Comparison of ENCODE assay signal across 8 cellular contexts in the genomic region with DNA sequence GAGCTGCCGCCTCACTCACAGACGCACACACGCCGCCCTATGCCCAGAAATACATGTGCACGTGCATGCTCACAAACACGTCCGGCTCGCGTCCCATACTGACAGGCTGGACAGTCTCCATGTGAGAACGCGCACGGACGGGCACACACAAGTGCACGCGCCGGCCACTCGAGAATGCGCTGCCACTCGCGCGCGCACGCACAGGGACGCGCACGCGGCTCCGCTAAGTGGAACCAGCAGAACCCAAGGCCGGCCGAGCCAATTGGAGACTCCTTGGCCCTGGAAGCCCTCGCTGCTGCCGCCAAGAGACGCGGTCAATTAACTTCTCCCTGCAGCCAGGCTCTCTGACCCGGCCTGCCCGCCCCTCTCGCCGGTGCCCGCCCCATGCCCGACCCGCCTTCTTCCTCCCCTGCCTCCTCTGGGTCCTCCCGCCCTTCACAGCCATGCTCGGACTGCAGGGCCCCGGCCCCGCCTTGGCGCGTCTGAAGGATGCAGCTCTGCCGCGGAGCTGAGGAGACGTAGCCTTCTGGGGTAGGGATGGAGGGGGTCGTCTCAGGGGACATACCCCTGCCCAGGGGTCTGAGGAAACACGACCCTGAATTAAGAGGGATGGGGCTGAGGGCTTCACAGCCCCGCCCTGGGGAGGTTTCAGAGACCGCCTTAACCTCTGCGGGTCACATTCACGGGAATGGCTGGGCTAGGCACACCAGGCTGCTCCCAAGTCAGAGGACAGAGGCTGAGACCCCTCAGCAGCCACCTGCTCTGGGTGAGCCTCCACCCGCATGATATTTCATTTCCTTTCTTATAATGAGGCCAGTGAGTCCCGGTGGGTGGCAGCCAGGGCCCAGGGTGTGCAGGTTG. TPM values are rescaled to one million over a fixed set of nuclear protein-coding genes. Genes with fewer than 3 reads are reported as not detected.
DNase-seq lines count a peak whose midpoint lies in the region; ATAC-seq, FAIRE-seq and TF ChIP-seq lines count a peak whose summit lies in the region.

No MANE protein-coding gene starts in this region.

- no peaks in the 10 kb centered on the region for H3K9me3 Mint-ChIP-seq in activated T-helper 2 cell treated with anti-CD3 and anti-CD28 coated beads, Interferon-gamma antibody, Interleukin-2, Interleukin-4, amounts not matched to agents 10 μg/mL and 5 μg/mL and 100 μg/mL, durations not matched to agents 14 hours and 24 hours and 36 hours
- no peaks in the 10 kb centered on the region for H3K9me3 Mint-ChIP-seq in nephron

- H3K4me1 Mint-ChIP-seq in activated T-helper 2 cell treated with anti-CD3 and anti-CD28 coated beads, Interferon-gamma antibody, Interleukin-2, Interleukin-4, amounts not matched to agents 10 μg/mL and 5 μg/mL and 100 μg/mL, durations not matched to agents 14 hours and 24 hours and 36 hours (ENCODE audit: low read depth): no peaks in the 10 kb centered on the region
- H3K4me1 Mint-ChIP-seq in nephron: peaks cover 34% of the 10 kb centered on the region

- H3K4me3 Mint-ChIP-seq in activated T-helper 2 cell treated with anti-CD3 and anti-CD28 coated beads, Interferon-gamma antibody, Interleukin-2, Interleukin-4, amounts not matched to agents 10 μg/mL and 5 μg/mL and 100 μg/mL, durations not matched to agents 14 hours and 24 hours and 36 hours (ENCODE audit: low read depth): peak overlapping the region; percentile 32
- peak overlapping the region; percentile 46 to 76 (median 75) for H3K4me3 Mint-ChIP-seq in nephron

- H3K27ac Mint-ChIP-seq in activated T-helper 2 cell treated with anti-CD3 and anti-CD28 coated beads, Interferon-gamma antibody, Interleukin-2, Interleukin-4, amounts not matched to agents 10 μg/mL and 5 μg/mL and 100 μg/mL, durations not matched to agents 14 hours and 24 hours and 36 hours: no peak overlapping the region
- peak overlapping the region in 2 of 3 experiments; percentile 58 to 62 for H3K27ac Mint-ChIP-seq in nephron

- FAIRE-seq in HTR-8/SVneo (lab: Jason Lieb, UNC): no peak

- peaks cover 49% of the 10 kb centered on the region for H3K27me3 Mint-ChIP-seq in activated T-helper 2 cell treated with anti-CD3 and anti-CD28 coated beads, Interferon-gamma antibody, Interleukin-2, Interleukin-4, amounts not matched to agents 10 μg/mL and 5 μg/mL and 100 μg/mL, durations not matched to agents 14 hours and 24 hours and 36 hours (ENCODE audit: low read depth)
- peaks cover 8% of the 10 kb centered on the region for H3K27me3 Mint-ChIP-seq in nephron (ENCODE audit: low read depth)

- ATAC-seq in HG02678 (IDR thresholded peaks at IDR 0.05; ENCODE audit: unreplicated experiment): no peak

- intact Hi-C loops in activated T-helper 2 cell treated with anti-CD3 and anti-CD28 coated beads, Interferon-gamma antibody, Interleukin-2, Interleukin-4, amounts not matched to agents 10 μg/mL and 5 μg/mL and 100 μg/mL, durations not matched to agents 14 hours and 24 hours and 36 hours (cut with micrococcal nuclease): no loop called here

- DNase-seq in EH (ENCODE audit: low read depth) (peak; percentile 86), M059J (ENCODE audit: low read depth) (peak; percentile 71), globus pallidus (ENCODE audit: low spot score) (peak; percentile 62), GM10248 (ENCODE audit: extremely low spot score) (no peak), HTR-8/SVneo (ENCODE audit: insufficient read length, low spot score) (no peak)
- DNase-seq in activated T-helper 2 cell treated with anti-CD3 and anti-CD28 coated beads, Interferon-gamma antibody, Interleukin-2, Interleukin-4, amounts not matched to agents 10 μg/mL and 5 μg/mL and 100 μg/mL, durations not matched to agents 14 hours and 24 hours and 36 hours (ENCODE audit: low spot score): no peak

- no peaks in the 10 kb centered on the region for H3K36me3 Mint-ChIP-seq in activated T-helper 2 cell treated with anti-CD3 and anti-CD28 coated beads, Interferon-gamma antibody, Interleukin-2, Interleukin-4, amounts not matched to agents 10 μg/mL and 5 μg/mL and 100 μg/mL, durations not matched to agents 14 hours and 24 hours and 36 hours (ENCODE audit: low read depth)
- peaks cover 14% of the 10 kb centered on the region for H3K36me3 Mint-ChIP-seq in nephron (ENCODE audit: low read depth)

- CTCF ChIA-PET in GM10248 (lab: Yijun Ruan, JAX): interaction anchor here (0.9 to 4.3 kb wide), 4 partner anchors 17 to 178 kb away, joined by 3 to 19 read pairs (median 10); no protein-coding TSS in a partner anchor

- POLR2A ChIA-PET in GM10248 (lab: Yijun Ruan, JAX): no interaction called here

- peak in 1 of 3 experiments; percentile 11 for TF ChIP-seq CTCF in nephron (IDR thresholded peaks at IDR 0.05; ENCODE audit: unreplicated experiment in 3 of 3)
- no peak for TF ChIP-seq CTCF in GM10248 (IDR thresholded peaks at IDR 0.05; ENCODE audit: control extremely low read depth, extremely low read depth, low read depth, missing control alignments)

RNA-seq across cellular contexts. Expression of a gene that starts 15.0 kb away (rescaled TPM):
- total RNA-seq in M059J (2014; rRNA removed; shearing (Covaris generic)): 0.49 and 1.4 TPM in 2 replicates
- not detected in 2 replicates for total RNA-seq in activated T-helper 2 cell treated with anti-CD3 and anti-CD28 coated beads, Interferon-gamma antibody, Interleukin-2, Interleukin-4, amounts not matched to agents 10 μg/mL and 5 μg/mL and 100 μg/mL, durations not matched to agents 14 hours and 24 hours and 36 hours

RNA-seq across cellular contexts. Expression of a gene that starts 29.3 kb away (rescaled TPM):
- total RNA-seq in M059J (2014; rRNA removed; shearing (Covaris generic)): 2.6 TPM in 1 of 2 replicates, not detected in the other
- total RNA-seq in activated T-helper 2 cell treated with anti-CD3 and anti-CD28 coated beads, Interferon-gamma antibody, Interleukin-2, Interleukin-4, amounts not matched to agents 10 μg/mL and 5 μg/mL and 100 μg/mL, durations not matched to agents 14 hours and 24 hours and 36 hours: not detected in 2 replicates

Comparison
In these comparisons a context has a peak if more than half of its experiments do, and no peak if none do; other contexts are left out.
1. DNase-seq: peak in EH (single experiment), M059J (single experiment) and globus pallidus (single experiment); none in activated T-helper 2 cell treated with anti-CD3 and anti-CD28 coated beads, Interferon-gamma antibody, Interleukin-2, Interleukin-4, amounts not matched to agents 10 μg/mL and 5 μg/mL and 100 μg/mL, durations not matched to agents 14 hours and 24 hours and 36 hours (single experiment), GM10248 (single experiment) and HTR-8/SVneo (single experiment).